ENCODE assay signal across 21 cellular contexts in the genomic region with DNA sequence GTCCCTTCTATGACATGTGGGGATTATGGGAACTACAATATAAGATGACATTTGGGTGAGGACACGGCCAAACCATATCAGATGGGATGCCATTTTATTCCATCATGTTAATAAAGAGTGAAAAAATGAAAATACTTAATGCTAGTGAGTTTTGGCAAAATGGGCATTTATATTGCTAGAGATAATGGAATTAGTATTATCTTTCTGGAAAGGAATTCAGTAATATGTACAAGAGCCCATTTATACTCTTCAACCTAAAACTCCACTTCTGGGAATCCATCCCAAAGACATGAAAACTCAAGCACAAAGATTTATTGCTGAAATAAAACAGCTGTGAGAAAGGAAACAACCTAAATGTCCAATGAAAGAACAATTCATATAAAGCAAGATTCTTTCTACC.
"Had no signal": no experiment of that assay in that cellular context is flagged by ENCODE, and none has a peak within 500 bp of the region (broad histone marks: within the 10 kb centered on the region; RNA-seq: fewer than 3 reads in every experiment).

No MANE protein-coding gene starts in this region.

- H3K4me3 ChIP-seq: K562, SJCRH30 had no signal

- H3K27me3 Mint-ChIP-seq: IgD-negative memory B cell had no signal

- H3K9me3 ChIP-seq: SJCRH30 had no signal

- ATAC-seq: K562 had no signal

- H3K27me3 ChIP-seq: SJCRH30 had no signal

- H3K9ac ChIP-seq: KMS-11 had no signal

- DNase-seq: Kasumi-1, MM.1S, NCI-H1092 treated with DMSO at 0.1 percent for 48 hours, NCI-H1436, NCI-H187, NCI-H2029, NCI-H2081 treated with DMSO at 0.1 percent for 48 hours, NCI-H226, NCI-H446, NCI-H510A, NCI-H524 treated with DMSO at 0.1 percent for 48 hours, NCI-H69, NCI-H774, SHP77, SJCRH30, SW 1271 had no signal

- H3K27ac ChIP-seq: HL-60, KMS-11, RWPE1, SJCRH30 had no signal

- H3K4me2 ChIP-seq: KMS-11 had no signal
